8 cellular contexts compared by ENCODE assay signal in genomic region chr5:134524219-134524825, GRCh38. TPM values are rescaled to one million over a fixed set of nuclear protein-coding genes. Genes with fewer than 3 reads are reported as not detected.
A peak's percentile ranks its signal among the peaks of the same experiment; 100 is the strongest.
DNase-seq lines count a peak whose midpoint lies in the region; ATAC-seq and TF ChIP-seq lines count a peak whose summit lies in the region.

No MANE protein-coding gene starts in this region.

- H3K27ac Mint-ChIP-seq in H9 = peak overlapping the region; percentile 87 to 96 (median 94); a peak in 6 of 7 replicates

- H3K4me1 ChIP-seq in BLaER1 = peaks cover 27% of the 10 kb centered on the region
- H3K4me1 ChIP-seq in H9 (ENCODE audit: insufficient read depth, low read length) = peaks cover 2% of the 10 kb centered on the region; the same call in 1 of the 2 replicates
- H3K4me1 ChIP-seq in esophagus squamous epithelium = peaks cover 24 to 49% (median 27%) of the 10 kb centered on the region in 3 donors
- H3K4me1 ChIP-seq in mucosa of stomach (ENCODE audit: control insufficient read depth, insufficient read depth, low read length) = peaks cover 23% of the 10 kb centered on the region

- peak overlapping the region; percentile 72 for H3K18ac ChIP-seq in H9 (ENCODE audit: insufficient read length, low read depth, low read length)

- no peak overlapping the region for H2BK5ac ChIP-seq in H9 (ENCODE audit: insufficient read length, low read length)

- no peak for ATAC-seq in HG03108 (IDR thresholded peaks at IDR 0.05; ENCODE audit: unreplicated experiment)

- H4K8ac ChIP-seq in H9 (replicated peaks; ENCODE audit: insufficient read length, low read depth, low read length) = no peak overlapping the region

- H3K79me2 ChIP-seq in H9 (ENCODE audit: insufficient read depth, low read length) = peaks cover 7% of the 10 kb centered on the region; the same call in 1 of the 2 replicates

- H3K4me3 Mint-ChIP-seq in H9 = peak overlapping the region; percentile 91 to 99

- H3K23me2 ChIP-seq in H9 (ENCODE audit: insufficient read length, low read depth, low read length, poor library complexity, severe bottlenecking) = peaks cover 18% of the 10 kb centered on the region

- peaks cover 3% of the 10 kb centered on the region; the same call in 1 of the 2 replicates for H3K27me3 Mint-ChIP-seq in H9 (ENCODE audit: low read depth)

- no peak overlapping the region for H2AFZ ChIP-seq in H9 (ENCODE audit: low read length)

- H3K36me3 Mint-ChIP-seq in H9 (ENCODE audit: insufficient read depth in 1 of 3, low read depth in 3 of 3) = peaks cover 0 to 2% (median 0%) of the 10 kb centered on the region in 3 experiments; a peak in 2 of 7 replicates

- H4K91ac ChIP-seq in H9 (ENCODE audit: insufficient read length, low read depth, low read length) = no peak overlapping the region

- H3K4me3 ChIP-seq in BLaER1 (peak overlapping the region; percentile 92), esophagus squamous epithelium (peak overlapping the region; percentile 79 to 98 (median 90)), mucosa of stomach (ENCODE audit: low read length) (peak overlapping the region; percentile 92)

- TF ChIP-seq POLR2A in esophagus squamous epithelium (IDR thresholded peaks at IDR 0.05) = peak in 2 of 4 donors; percentile 76 to 82

- H3K4me1 Mint-ChIP-seq in H9 = peaks cover 27 to 32% of the 10 kb centered on the region in 2 experiments

- intact Hi-C loops in esophagus squamous epithelium (cut with DNase I) = loop anchor here (10.0 kb wide), 1 partner anchor 110 kb away; the partner anchor contains the start of gene CDKN2AIPNL

- H3K9me3 Mint-ChIP-seq in H9 = no peaks in the 10 kb centered on the region; a peak in 1 of 5 replicates

- WGBS in H9 (ENCODE audit: extremely low coverage, insufficient read length, low lambda C conversion rate) = no CpG with 5 or more reads among the region's 43 CpGs
- 0% methylated on average over 6 to 11 of the region's 43 CpGs for WGBS in esophagus squamous epithelium, 2 donors

- peak; percentile 91 for DNase-seq in H9
- peak; percentile 84 for DNase-seq in OCI-M1 (lab: John Stamatoyannopoulos, UW)
- DNase-seq in activated T-helper 1 cell treated with Interleukin-2 at 50 U/mL for 16 hours (ENCODE audit: low read depth) = peak; percentile 66
- peak; percentile 47 for DNase-seq in esophagus squamous epithelium (lab: John Stamatoyannopoulos, UW)
- peak; percentile 80 for DNase-seq in stimulated activated CD8-positive, alpha-beta memory T cell treated with anti-CD3 and anti-CD28 coated beads, Interleukin-4, amount 100 ng/mL, for 48 hours

- no peak overlapping the region for H2BK15ac ChIP-seq in H9 (ENCODE audit: low read depth, low read length)

- no peaks in the 10 kb centered on the region for H3K36me3 ChIP-seq in BLaER1
- H3K36me3 ChIP-seq in esophagus squamous epithelium = no peaks in the 10 kb centered on the region
- H3K36me3 ChIP-seq in mucosa of stomach (ENCODE audit: control insufficient read depth, insufficient read depth, low read length) = no peaks in the 10 kb centered on the region

- H3K9me3 ChIP-seq in BLaER1 (no peaks in the 10 kb centered on the region), H9 (ENCODE audit: control insufficient read depth, low read depth, low read length) (no peaks in the 10 kb centered on the region), esophagus squamous epithelium (no peaks in the 10 kb centered on the region), mucosa of stomach (ENCODE audit: control insufficient read depth, low read length) (no peaks in the 10 kb centered on the region)

- H3K23ac ChIP-seq in H9 (ENCODE audit: insufficient read length, low read depth, low read length) = no peak overlapping the region

- peak overlapping the region; percentile 92 for H3K27ac ChIP-seq in BLaER1
- peak overlapping the region; percentile 52 for H3K27ac ChIP-seq in H9 (ENCODE audit: insufficient read length, low read depth, low read length)
- peak overlapping the region; percentile 89 to 99 (median 96) for H3K27ac ChIP-seq in esophagus squamous epithelium

- H3K9ac ChIP-seq in BLaER1 = peak overlapping the region; percentile 88
- H3K9ac ChIP-seq in H9 (ENCODE audit: extremely low read depth, insufficient read length, low read length) = peak overlapping the region; percentile 72
- peak overlapping the region; percentile 99 for H3K9ac ChIP-seq in mucosa of stomach (ENCODE audit: low read length)

- peaks cover 2% of the 10 kb centered on the region for H3K79me1 ChIP-seq in H9 (ENCODE audit: insufficient read depth, low read depth, low read length, poor library complexity, severe bottlenecking)

- H2BK120ac ChIP-seq in H9 (ENCODE audit: low read depth, low read length, poor library complexity, severe bottlenecking) = no peak overlapping the region

- H4K20me1 ChIP-seq in BLaER1 (peaks cover 17% of the 10 kb centered on the region; the same call in 1 of the 2 replicates), H9 (ENCODE audit: control insufficient read depth, insufficient read depth, insufficient read length) (no peaks in the 10 kb centered on the region)

- H3K4ac ChIP-seq in H9 (ENCODE audit: low read depth, low read length) = no peak overlapping the region; the same call in 1 of the 2 replicates

- no peak overlapping the region for H2BK20ac ChIP-seq in H9 (ENCODE audit: low read depth, low read length, poor library complexity, severe bottlenecking)

- TF ChIP-seq CTCF in H9 (conservative IDR thresholded peaks at IDR 0.05) (no peak), esophagus squamous epithelium (IDR thresholded peaks at IDR 0.05) (no peak)

- H2BK12ac ChIP-seq in H9 (ENCODE audit: insufficient read length, low read depth, low read length) = no peak overlapping the region

- H2AK5ac ChIP-seq in H9 (ENCODE audit: insufficient read length, low read length) = no peak overlapping the region

- H3K27me3 ChIP-seq in BLaER1 = no peaks in the 10 kb centered on the region
- H3K27me3 ChIP-seq in H9 (ENCODE audit: insufficient read depth, low read length) = no peaks in the 10 kb centered on the region
- no peaks in the 10 kb centered on the region for H3K27me3 ChIP-seq in esophagus squamous epithelium
- no peaks in the 10 kb centered on the region for H3K27me3 ChIP-seq in mucosa of stomach (ENCODE audit: control insufficient read depth, insufficient read depth, low read length)

- H3T11ph ChIP-seq in H9 (ENCODE audit: low read length) = no peak overlapping the region

- H3K56ac ChIP-seq in H9 (ENCODE audit: insufficient read length, low read depth, low read length) = no peak overlapping the region

- no peak overlapping the region for H4K5ac ChIP-seq in H9 (ENCODE audit: insufficient read length, low read depth, low read length)

- H3K14ac ChIP-seq in H9 (ENCODE audit: insufficient read depth, low read length) = peak overlapping the region; percentile 57; the same call in 1 of the 2 replicates

- H3K4me2 ChIP-seq in BLaER1 (peak overlapping the region; percentile 91), H9 (ENCODE audit: insufficient read depth, insufficient read length, low read length) (peak overlapping the region; percentile 81)

RNA-seq across cellular contexts. Expression of gene JADE2, which starts 1.1 kb away (rescaled TPM):
- total RNA-seq in H9 (2021) (99.7 and 101 TPM in 2 replicates), esophagus squamous epithelium (10 to 100 TPM in 3 of 4 donors, 1 to 10 TPM in 1; 9.1 to 32.8 (median 14.9) TPM)
